ENCODE assay signal across 25 cellular contexts in the genomic region with DNA sequence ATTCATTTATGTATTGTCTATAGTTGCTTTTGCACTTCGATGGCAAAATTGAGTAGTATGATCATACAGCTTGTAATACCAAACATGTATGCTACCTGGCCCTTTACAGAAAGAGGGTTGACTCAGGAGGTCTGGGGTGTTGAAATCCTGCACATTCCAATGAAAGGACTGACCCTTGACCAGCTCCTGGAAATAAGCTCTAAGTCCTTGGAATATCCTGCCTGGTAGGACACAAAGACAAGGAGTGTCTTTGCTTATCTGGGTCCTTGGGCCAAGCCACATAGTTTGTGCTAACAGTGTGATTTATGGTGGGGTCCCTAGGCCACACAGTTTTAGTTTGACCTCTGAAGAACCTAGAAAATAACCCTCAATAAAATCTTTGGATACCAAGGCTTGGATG.
"Had no signal": no experiment of that assay in that cellular context is flagged by ENCODE, and none has a peak within 500 bp of the region (broad histone marks: within the 10 kb centered on the region; RNA-seq: fewer than 3 reads in every experiment).

No MANE protein-coding gene starts in this region.

- H3K27ac Mint-ChIP-seq: mesothelial cell of epicardium; naive B cell; natural killer cell; stimulated activated memory B cell treated with anti-CD40 and anti-IgM and Interleukin-4, amounts not matched to agents 10 μg/mL and 1 μg/mL and 100 μg/mL, for 72 hours; stimulated activated naive CD8-positive, alpha-beta T cell treated with anti-CD3 and anti-CD28 coated beads, Interleukin-15, amount 100 ng/mL, for 72 hours had no signal

- H3K9me3 Mint-ChIP-seq: stimulated activated memory B cell treated with anti-CD40 and anti-IgM and Interleukin-4, amounts not matched to agents 10 μg/mL and 1 μg/mL and 100 μg/mL, for 72 hours had no signal

- H3K4me3 Mint-ChIP-seq: mesothelial cell of epicardium; naive B cell; natural killer cell; stimulated activated memory B cell treated with anti-CD40 and anti-IgM and Interleukin-4, amounts not matched to agents 10 μg/mL and 1 μg/mL and 100 μg/mL, for 72 hours; stimulated activated naive CD8-positive, alpha-beta T cell treated with anti-CD3 and anti-CD28 coated beads, Interleukin-15, amount 100 ng/mL, for 72 hours had no signal

- DNase-seq: heart right ventricle; hippocampal formation; kidney glomerular epithelial cell; left colon; left lung; lower lobe of right lung; mammary epithelial cell; mesenchymal stem cell; naive B cell; natural killer cell; nucleus accumbens; pancreas; retina; right cardiac atrium; sigmoid colon; stimulated activated CD4-positive, alpha-beta T cell treated with anti-CD3 and anti-CD28 coated beads, Interleukin-1b, Interleukin-23, amount 100 ng/mL, for 48 hours; stimulated activated CD4-positive, alpha-beta T cell treated with anti-CD3 and anti-CD28 coated beads, Interleukin-2, amount 100 ng/mL, for 48 hours; stimulated activated CD4-positive, alpha-beta T cell treated with anti-CD3 and anti-CD28 coated beads, Interleukin-4, amount 100 ng/mL, for 4 hours; stimulated activated CD8-positive, alpha-beta memory T cell treated with anti-CD3 and anti-CD28 coated beads, Interleukin-4, amount 100 ng/mL, for 48 hours; stimulated activated naive CD4-positive, alpha-beta T cell treated with Interleukin-2 at 50 U/mL for 16 hours; stimulated activated naive CD8-positive, alpha-beta T cell treated with anti-CD3 and anti-CD28 coated beads, Interleukin-15, amount 100 ng/mL, for 72 hours; substantia nigra; upper lobe of left lung had no signal

- H3K36me3 Mint-ChIP-seq: mesothelial cell of epicardium; naive B cell; natural killer cell; stimulated activated memory B cell treated with anti-CD40 and anti-IgM and Interleukin-4, amounts not matched to agents 10 μg/mL and 1 μg/mL and 100 μg/mL, for 72 hours had no signal

- ATAC-seq: heart right ventricle; left colon; left lung; lower lobe of right lung; natural killer cell; pancreas; right cardiac atrium; stimulated activated memory B cell treated with anti-CD40 and anti-IgM and Interleukin-4, amounts not matched to agents 10 μg/mL and 1 μg/mL and 100 μg/mL, for 72 hours; stimulated activated naive CD8-positive, alpha-beta T cell treated with anti-CD3 and anti-CD28 coated beads, Interleukin-15, amount 100 ng/mL, for 72 hours had no signal

- H3K4me1 Mint-ChIP-seq: naive B cell; natural killer cell; stimulated activated memory B cell treated with anti-CD40 and anti-IgM and Interleukin-4, amounts not matched to agents 10 μg/mL and 1 μg/mL and 100 μg/mL, for 72 hours; stimulated activated naive CD8-positive, alpha-beta T cell treated with anti-CD3 and anti-CD28 coated beads, Interleukin-15, amount 100 ng/mL, for 72 hours had no signal

- H3K27me3 Mint-ChIP-seq: naive B cell; stimulated activated memory B cell treated with anti-CD40 and anti-IgM and Interleukin-4, amounts not matched to agents 10 μg/mL and 1 μg/mL and 100 μg/mL, for 72 hours; stimulated activated naive CD8-positive, alpha-beta T cell treated with anti-CD3 and anti-CD28 coated beads, Interleukin-15, amount 100 ng/mL, for 72 hours had no signal
